In genomic region chr10:4685904-4686643, GRCh38 we compare ENCODE assay signal across 18 cellular contexts.
A peak's percentile ranks its signal among the peaks of the same experiment; 100 is the strongest.
DNase-seq lines count a peak whose midpoint lies in the region; ATAC-seq and TF ChIP-seq lines count a peak whose summit lies in the region.
"Had no signal": no experiment of that assay in that cellular context is flagged by ENCODE, and none has a peak within 500 bp of the region (broad histone marks: within the 10 kb centered on the region; RNA-seq: fewer than 3 reads in every experiment).

No MANE protein-coding gene starts in this region.

- H2AK5ac ChIP-seq in IMR-90 (ENCODE audit: low read depth, low read length) = no peak overlapping the region

- H2BK5ac ChIP-seq in IMR-90 (ENCODE audit: low read depth, low read length, poor library complexity, severe bottlenecking) = peak overlapping the region; percentile 85

- no CpG with 5 or more reads among the region's 5 CpGs for WGBS in IMR-90 (ENCODE audit: extremely low coverage in 2 of 2, insufficient read length in 1 of 2), 2 experiments
- WGBS in body of pancreas, 2 donors = 48 to 49% methylated on average over 5 of the region's 5 CpGs

- no peaks in the 10 kb centered on the region for H3K36me3 Mint-ChIP-seq in nephron (ENCODE audit: low read depth)
- H3K36me3 Mint-ChIP-seq in endothelial cell (ENCODE audit: low read depth, unreplicated experiment) = no peaks in the 10 kb centered on the region
- H3K36me3 Mint-ChIP-seq: IgD-negative memory B cell had no signal

- TF ChIP-seq RAD21 in IMR-90 (IDR thresholded peaks at IDR 0.05; ENCODE audit: low read length) = no peak

- H3K4me3 ChIP-seq in AG04450 (ENCODE audit: low read depth, low read length) = no peak overlapping the region
- H3K4me3 ChIP-seq in IMR-90 (ENCODE audit: insufficient read depth, low read depth, low read length) = no peak overlapping the region
- no peak overlapping the region for H3K4me3 ChIP-seq in body of pancreas
- H3K4me3 ChIP-seq in Peyer's patch = no peak overlapping the region
- H3K4me3 ChIP-seq: uterus had no signal

- H3K9me3 ChIP-seq in AG04450 (ENCODE audit: control insufficient read depth, insufficient read depth, low read length) = peaks cover 4% of the 10 kb centered on the region; the same call in 1 of the 2 replicates
- H3K9me3 ChIP-seq in IMR-90 (ENCODE audit: control insufficient read depth, insufficient read depth, low read length) = peaks cover 2% of the 10 kb centered on the region; the same call in 1 of the 2 replicates
- H3K9me3 ChIP-seq in body of pancreas = no peaks in the 10 kb centered on the region
- no peaks in the 10 kb centered on the region for H3K9me3 ChIP-seq in Peyer's patch
- H3K9me3 ChIP-seq: neutrophil, uterus had no signal

- H3K4me3 Mint-ChIP-seq in nephron (no peak overlapping the region), endothelial cell (ENCODE audit: unreplicated experiment) (no peak overlapping the region)
- H3K4me3 Mint-ChIP-seq: activated CD4-positive, alpha-beta memory T cell treated with anti-CD3 and anti-CD28 coated beads, Interleukin-2, amount 10 ng/mL, durations not matched to agents 7 days and 5 days; IgD-negative memory B cell had no signal

- in situ Hi-C loops in IMR-90 (cut with MboI; ENCODE audit: low sequenced_read_pairs) = no loop called here

- H3K23ac ChIP-seq in IMR-90 (ENCODE audit: low read depth, low read length) = peak overlapping the region; percentile 63; the same call in 1 of the 2 replicates

- H3K27ac ChIP-seq in AG04450 (ENCODE audit: low read depth, low read length) (peak overlapping the region; percentile 32), IMR-90 (ENCODE audit: insufficient read depth, low read length) (no peak overlapping the region), body of pancreas (peak overlapping the region in 3 of 4 donors; percentile 3 to 71 (median 16)), Peyer's patch (no peak overlapping the region)
- H3K27ac ChIP-seq: neutrophil, RWPE1, uterus had no signal

- H3K27me3 ChIP-seq in AG04450 (ENCODE audit: control insufficient read depth, insufficient read depth, low read length) = no peaks in the 10 kb centered on the region
- no peaks in the 10 kb centered on the region for H3K27me3 ChIP-seq in IMR-90 (ENCODE audit: control insufficient read depth, insufficient read depth, low read length)
- no peaks in the 10 kb centered on the region for H3K27me3 ChIP-seq in body of pancreas
- no peaks in the 10 kb centered on the region for H3K27me3 ChIP-seq in Peyer's patch
- H3K27me3 ChIP-seq: neutrophil, uterus had no signal

- H3K14ac ChIP-seq in IMR-90 (replicated peaks; ENCODE audit: low read depth, low read length) = peak overlapping the region; percentile 48

- H3K18ac ChIP-seq in IMR-90 (ENCODE audit: low read depth, low read length) = peak overlapping the region; percentile 63; the same call in 1 of the 2 replicates

- peak overlapping the region; percentile 4; the same call in 1 of the 2 replicates for H3K4me2 ChIP-seq in IMR-90 (ENCODE audit: low read depth, low read length)

- H3K27me3 Mint-ChIP-seq in nephron (ENCODE audit: low read depth) (no peaks in the 10 kb centered on the region), endothelial cell (ENCODE audit: unreplicated experiment) (no peaks in the 10 kb centered on the region)

- no peak overlapping the region for H3K56ac ChIP-seq in IMR-90 (ENCODE audit: extremely low read depth, insufficient read depth, low read length)

- peaks cover 10% of the 10 kb centered on the region; the same call in 1 of the 2 replicates for H3K9me1 ChIP-seq in IMR-90 (ENCODE audit: insufficient read depth, low read length)

- intact Hi-C loops in IMR-90 (cut with micrococcal nuclease) = no loop called here
- intact Hi-C loops in body of pancreas (cut with DNase I) = no loop called here

- peak overlapping the region; percentile 35 to 55; a peak in 2 of 4 replicates for H4K8ac ChIP-seq in IMR-90 (ENCODE audit: low read depth in 2 of 2, low read length in 2 of 2)

- H3K4ac ChIP-seq in IMR-90 (ENCODE audit: low read depth, low read length) = peak overlapping the region; percentile 60; the same call in 1 of the 2 replicates

- TF ChIP-seq POLR2A in IMR-90 (IDR thresholded peaks at IDR 0.05; ENCODE audit: low read depth, low read length) (no peak), body of pancreas (IDR thresholded peaks at IDR 0.05) (no peak), Peyer's patch (IDR thresholded peaks at IDR 0.05) (no peak)

- peak overlapping the region; percentile 87 for H2BK120ac ChIP-seq in IMR-90 (ENCODE audit: low read depth, low read length)

- H2AK9ac ChIP-seq in IMR-90 (replicated peaks; ENCODE audit: low read depth, low read length, poor library complexity) = no peak overlapping the region

- peaks cover 32% of the 10 kb centered on the region for H3K4me1 Mint-ChIP-seq in nephron
- peaks cover 10% of the 10 kb centered on the region for H3K4me1 Mint-ChIP-seq in endothelial cell (ENCODE audit: unreplicated experiment)
- H3K4me1 Mint-ChIP-seq: activated CD4-positive, alpha-beta memory T cell treated with anti-CD3 and anti-CD28 coated beads, Interleukin-2, amount 10 ng/mL, durations not matched to agents 7 days and 5 days had no signal

- CTCF ChIA-PET in AG04450 (lab: Charles Lee) = interaction anchor here (1.0 kb wide), 2 partner anchors 14 to 129 kb away, joined by 3 to 6 read pairs; no protein-coding TSS in a partner anchor
- CTCF ChIA-PET in IMR-90 (lab: Yijun Ruan, JAX) = no interaction called here

- no peak overlapping the region for H3K9ac ChIP-seq in IMR-90 (ENCODE audit: low read depth, low read length)

- H2BK20ac ChIP-seq in IMR-90 (ENCODE audit: low read depth, low read length) = peak overlapping the region; percentile 87; the same call in 1 of the 2 replicates

- H3K9me3 Mint-ChIP-seq in nephron (peaks cover 3% of the 10 kb centered on the region), endothelial cell (ENCODE audit: unreplicated experiment) (no peaks in the 10 kb centered on the region)
- H3K9me3 Mint-ChIP-seq: activated CD4-positive, alpha-beta memory T cell treated with anti-CD3 and anti-CD28 coated beads, Interleukin-2, amount 10 ng/mL, durations not matched to agents 7 days and 5 days had no signal

- POLR2A ChIA-PET in AG04450 (lab: Yijun Ruan, JAX) = no interaction called here
- POLR2A ChIA-PET in IMR-90 (lab: Charles Lee; ENCODE audit: unreplicated experiment) = interaction anchor here (0.5 kb wide), 1 partner anchor 1592 kb away, joined by 3 read pairs; no protein-coding TSS in a partner anchor

- H3K27ac Mint-ChIP-seq in nephron = peak overlapping the region in 2 of 3 experiments; percentile 11 to 78
- H3K27ac Mint-ChIP-seq in endothelial cell (ENCODE audit: unreplicated experiment) = no peak overlapping the region
- H3K27ac Mint-ChIP-seq: activated CD4-positive, alpha-beta memory T cell treated with anti-CD3 and anti-CD28 coated beads, Interleukin-2, amount 10 ng/mL, durations not matched to agents 7 days and 5 days; IgD-negative memory B cell had no signal

- no peaks in the 10 kb centered on the region for H4K20me1 ChIP-seq in IMR-90 (ENCODE audit: insufficient read depth, low read length)

- no TSS peak for BruUV-seq in IMR-90 (replicated peaks; lab: Mats Ljungman, UMichigan)

- DNase-seq in AG04450 (ENCODE audit: low read depth, low spot score) = no peak
- DNase-seq in IMR-90 = no peak
- DNase-seq in body of pancreas = no peak
- DNase-seq in Peyer's patch = no peak
- DNase-seq in endothelial cell (ENCODE audit: low spot score) = no peak
- DNase-seq in NK-92 treated with Interleukin-12 subunit alpha and Interleukin-12 subunit beta, amount 100 ng/mL, for 24 hours (lab: John Stamatoyannopoulos, UW) = no peak
- DNase-seq: activated CD4-positive, alpha-beta memory T cell treated with anti-CD3 and anti-CD28 coated beads, Interleukin-2, amount 10 ng/mL, durations not matched to agents 7 days and 5 days; anterior cingulate cortex; hippocampal formation; midbrain; MM.1S; NCI-H2227 treated with DMSO at 0.1 percent for 48 hours; uterus had no signal

- H3K36me3 ChIP-seq in IMR-90 (ENCODE audit: control insufficient read depth, insufficient read depth, low read length) (no peaks in the 10 kb centered on the region), body of pancreas (replicated peaks in 1 of 2; ENCODE audit: insufficient read depth in 1 of 2, low read depth in 2 of 2) (no peaks in the 10 kb centered on the region), Peyer's patch (no peaks in the 10 kb centered on the region)
- H3K36me3 ChIP-seq: neutrophil, uterus had no signal

- peak overlapping the region; percentile 54; the same call in 1 of the 2 replicates for H4K91ac ChIP-seq in IMR-90 (ENCODE audit: insufficient read depth, low read depth, low read length)

- H3K79me1 ChIP-seq in IMR-90 (ENCODE audit: low read depth in 1 of 2, low read length in 2 of 2) = peaks cover 0 to 3% of the 10 kb centered on the region in 2 experiments; a peak in 1 of 4 replicates

- peak overlapping the region; percentile 75; the same call in 2 of the 3 replicates for H2BK15ac ChIP-seq in IMR-90 (ENCODE audit: low read depth, low read length)

- H4K5ac ChIP-seq in IMR-90 (ENCODE audit: low read depth, low read length) = peak overlapping the region; percentile 67; the same call in 1 of the 2 replicates

- dilution Hi-C loops in IMR-90 (cut with HindIII; ENCODE audit: low sequenced_read_pairs, unreplicated experiment) = no loop called here

- H3K4me1 ChIP-seq in IMR-90 (ENCODE audit: control insufficient read depth, insufficient read depth, low read length) (peaks cover 18% of the 10 kb centered on the region; the same call in 1 of the 2 replicates), body of pancreas (no peaks in the 10 kb centered on the region), Peyer's patch (no peaks in the 10 kb centered on the region)
- H3K4me1 ChIP-seq: uterus had no signal

- no peak for ATAC-seq in IMR-90 (ENCODE audit: low read depth)
- peak; percentile 5 for ATAC-seq in body of pancreas
- no peak for ATAC-seq in HG03280 (IDR thresholded peaks at IDR 0.05; ENCODE audit: unreplicated experiment)

- no peak for TF ChIP-seq CTCF in AG04450 (IDR thresholded peaks at IDR 0.05; ENCODE audit: low read depth, low read length)
- TF ChIP-seq CTCF in IMR-90 (conservative IDR thresholded peaks at IDR 0.05; ENCODE audit: low read depth, low read length) = no peak
- no peak for TF ChIP-seq CTCF in body of pancreas (IDR thresholded peaks at IDR 0.05)
- no peak for TF ChIP-seq CTCF in nephron (IDR thresholded peaks at IDR 0.05; ENCODE audit: unreplicated experiment in 3 of 3)
- no peak for TF ChIP-seq CTCF in Peyer's patch (IDR thresholded peaks at IDR 0.05)
- no peak for TF ChIP-seq CTCF in endothelial cell (IDR thresholded peaks at IDR 0.05; ENCODE audit: unreplicated experiment)

- H2AFZ ChIP-seq in IMR-90 (replicated peaks; ENCODE audit: low read length, poor library complexity) = no peak overlapping the region

TF ChIP-seq in IMR-90, 13 proteins besides CTCF, POLR2A, EP300 and RAD21 (continues in another document):
- TF ChIP-seq SMC3 (IDR thresholded peaks at IDR 0.05; ENCODE audit: low read depth, low read length) (no peak), CHD1 (IDR thresholded peaks at IDR 0.05; ENCODE audit: low read depth, low read length) (no peak), MAFK (IDR thresholded peaks at IDR 0.05; ENCODE audit: low read depth, low read length) (peak; percentile 28; the same call in 1 of the 2 replicates)

Comparison
In these comparisons a context has a peak if more than half of its experiments do, and no peak if none do; other contexts are left out.
1. H3K27ac ChIP-seq: peak in AG04450 (single experiment) and body of pancreas (3 of 4); none in IMR-90 (single experiment) and Peyer's patch (0 of 4).